ENCODE assay signal across 1 cellular context in genomic region chr2:78260861-78261260, GRCh38.
TF ChIP-seq lines count a peak whose summit lies in the region.

No MANE protein-coding gene starts in this region.

TF ChIP-seq in HepG2, 621 proteins besides CTCF, POLR2A, EP300 and RAD21 (continued from another document and continues in another):
- peak; percentile 96 for TF ChIP-seq ZNF609 (CRISPR knock-in tag; IDR thresholded peaks at IDR 0.05; ENCODE audit: borderline replicate concordance)
- peak; percentile 70; the same call in 1 of the 2 replicates for TF ChIP-seq MEF2D (CRISPR knock-in tag; IDR thresholded peaks at IDR 0.05)
- 0 out of 2 replicates have a peak, but pooled peaks have one; percentile 54 for TF ChIP-seq HBP1 (CRISPR knock-in tag; IDR thresholded peaks at IDR 0.05; ENCODE audit: low read depth)
- TF ChIP-seq PAWR (CRISPR knock-in tag; IDR thresholded peaks at IDR 0.05; ENCODE audit: borderline replicate concordance): no peak
- TF ChIP-seq ISL2 (CRISPR knock-in tag; IDR thresholded peaks at IDR 0.05): peak; percentile 93
- peak; percentile 43; the same call in 1 of the 2 replicates for TF ChIP-seq ESRRA (CRISPR knock-in tag; IDR thresholded peaks at IDR 0.05; ENCODE audit: low read depth)
- no peak for TF ChIP-seq PHF5A (CRISPR knock-in tag; IDR thresholded peaks at IDR 0.05; ENCODE audit: low read depth, unreplicated experiment)
- TF ChIP-seq THRA (CRISPR knock-in tag; IDR thresholded peaks at IDR 0.05; ENCODE audit: borderline replicate concordance): peak; percentile 70; the same call in 1 of the 2 replicates
- 0 out of 2 replicates have a peak, but pooled peaks have one; percentile 49 for TF ChIP-seq ZBTB43 (CRISPR knock-in tag; conservative IDR thresholded peaks at IDR 0.05)
- peak; percentile 70 for TF ChIP-seq CCDC6 (CRISPR knock-in tag; IDR thresholded peaks at IDR 0.05)
- TF ChIP-seq NFKBIZ (CRISPR knock-in tag; IDR thresholded peaks at IDR 0.05): no peak
- peak; percentile 58; the same call in 1 of the 2 replicates for TF ChIP-seq MYPOP (CRISPR knock-in tag; IDR thresholded peaks at IDR 0.05)
- TF ChIP-seq KMT2B (CRISPR knock-in tag; IDR thresholded peaks at IDR 0.05): peak; percentile 72
- peak; percentile 95 for TF ChIP-seq KDM6A (CRISPR knock-in tag; IDR thresholded peaks at IDR 0.05; ENCODE audit: low read depth)
- no peak for TF ChIP-seq GABPA (IDR thresholded peaks at IDR 0.05; ENCODE audit: low read depth, low read length)
- TF ChIP-seq GABPA (CRISPR knock-in tag; IDR thresholded peaks at IDR 0.05; ENCODE audit: low read depth): peak; percentile 39
- TF ChIP-seq DPF2 (CRISPR knock-in tag; IDR thresholded peaks at IDR 0.05; ENCODE audit: borderline replicate concordance, low read depth): peak; percentile 91
- no peak for TF ChIP-seq CREBL2 (CRISPR knock-in tag; IDR thresholded peaks at IDR 0.05; ENCODE audit: borderline replicate concordance)
- 0 out of 2 replicates have a peak, but pooled peaks have one; percentile 31 for TF ChIP-seq HMGXB3 (CRISPR knock-in tag; IDR thresholded peaks at IDR 0.05; ENCODE audit: borderline replicate concordance)
- TF ChIP-seq NPAS2 (CRISPR knock-in tag; IDR thresholded peaks at IDR 0.05; ENCODE audit: borderline replicate concordance): no peak
- TF ChIP-seq SAFB2 (CRISPR knock-in tag; IDR thresholded peaks at IDR 0.05; ENCODE audit: borderline replicate concordance, low read depth): no peak
- TF ChIP-seq MIER3 (CRISPR knock-in tag; IDR thresholded peaks at IDR 0.05; ENCODE audit: borderline replicate concordance): peak; percentile 74; the same call in 1 of the 2 replicates
- no peak for TF ChIP-seq MNT (IDR thresholded peaks at IDR 0.05)
- no peak for TF ChIP-seq ZNF207 (IDR thresholded peaks at IDR 0.05; ENCODE audit: borderline replicate concordance)
- peak; percentile 53 for TF ChIP-seq CEBPG (CRISPR knock-in tag; IDR thresholded peaks at IDR 0.05)
- TF ChIP-seq GATAD2A (CRISPR knock-in tag; IDR thresholded peaks at IDR 0.05): peak; percentile 97
- TF ChIP-seq ETS1 (CRISPR knock-in tag; IDR thresholded peaks at IDR 0.05): no peak
- TF ChIP-seq PRPF4 (IDR thresholded peaks at IDR 0.05; ENCODE audit: low read depth, low read length, poor library complexity, severe bottlenecking): no peak
- no peak for TF ChIP-seq ZFY (CRISPR knock-in tag; IDR thresholded peaks at IDR 0.05)
- TF ChIP-seq ZSCAN30 (CRISPR knock-in tag; IDR thresholded peaks at IDR 0.05): no peak
- TF ChIP-seq ARID2 (CRISPR knock-in tag; IDR thresholded peaks at IDR 0.05; ENCODE audit: borderline replicate concordance): no peak
- TF ChIP-seq ZBTB20 (CRISPR knock-in tag; IDR thresholded peaks at IDR 0.05; ENCODE audit: borderline replicate concordance, low read depth): peak; percentile 80; the same call in 1 of the 2 replicates
- peak; percentile 52; the same call in 1 of the 2 replicates for TF ChIP-seq TFE3 (CRISPR knock-in tag; IDR thresholded peaks at IDR 0.05)
- peak; percentile 97 for TF ChIP-seq FOXP1 (IDR thresholded peaks at IDR 0.05)
- peak; percentile 100 for TF ChIP-seq FOXP1 (CRISPR knock-in tag; IDR thresholded peaks at IDR 0.05)
- no peak for TF ChIP-seq ZNF136 (CRISPR knock-in tag; IDR thresholded peaks at IDR 0.05; ENCODE audit: low read depth)
- TF ChIP-seq SMAD3 (CRISPR knock-in tag; IDR thresholded peaks at IDR 0.05): peak; percentile 78; the same call in 1 of the 2 replicates
